7 cellular contexts compared by ENCODE assay signal in genomic region chr13:41007359-41008118, GRCh38. TPM values are rescaled to one million over a fixed set of nuclear protein-coding genes. Genes with fewer than 3 reads are reported as not detected.
DNase-seq lines count a peak whose midpoint lies in the region; ATAC-seq, FAIRE-seq and TF ChIP-seq lines count a peak whose summit lies in the region.

No MANE protein-coding gene starts in this region.

- H3K36me3 ChIP-seq in bronchial epithelial cell (ENCODE audit: control insufficient read depth, insufficient read depth, low read length) (no peaks in the 10 kb centered on the region), skeletal muscle satellite cell (ENCODE audit: insufficient read depth, low read length) (no peaks in the 10 kb centered on the region)

- H3K4me3 ChIP-seq in NB4 (ENCODE audit: low read depth, low read length) (peak overlapping the region; percentile 39), bronchial epithelial cell (ENCODE audit: low read depth, low read length) (no peak overlapping the region), skeletal muscle satellite cell (ENCODE audit: low read length) (no peak overlapping the region)

- TF ChIP-seq CTCF in NB4 (IDR thresholded peaks at IDR 0.05; ENCODE audit: low read depth, low read length): no peak
- no peak for TF ChIP-seq CTCF in bronchial epithelial cell (IDR thresholded peaks at IDR 0.05; ENCODE audit: insufficient read depth, low read length, severe bottlenecking)

- H3K27me3 ChIP-seq in bronchial epithelial cell (ENCODE audit: control insufficient read depth, insufficient read depth, low read length) (no peaks in the 10 kb centered on the region), skeletal muscle satellite cell (ENCODE audit: control insufficient read depth, insufficient read depth, low read length) (no peaks in the 10 kb centered on the region)

- no peak for FAIRE-seq in bronchial epithelial cell (lab: Jason Lieb, UNC)

- DNase-seq in NB4 (ENCODE audit: low read depth): peak; percentile 85
- peak; percentile 62 for DNase-seq in bronchial epithelial cell (ENCODE audit: low read depth)
- no peak for DNase-seq in DMS 273 (lab: John Stamatoyannopoulos, UW; ENCODE audit: unreplicated experiment)
- no peak for DNase-seq in NCI-H510A treated with DMSO at 0.1 percent for 48 hours (lab: John Stamatoyannopoulos, UW)

- peak overlapping the region; percentile 3 for H3K4me2 ChIP-seq in skeletal muscle satellite cell (ENCODE audit: low read length)

- H3K4me1 ChIP-seq in skeletal muscle satellite cell (ENCODE audit: control insufficient read depth, insufficient read depth, low read length): peaks cover 24% of the 10 kb centered on the region

- TF ChIP-seq POLR2A in NB4 (IDR thresholded peaks at IDR 0.05; ENCODE audit: extremely low read depth, insufficient read length): no peak

- ATAC-seq in GM19395 (IDR thresholded peaks at IDR 0.05; ENCODE audit: unreplicated experiment) (peak; percentile 42), GM21381 (IDR thresholded peaks at IDR 0.05; ENCODE audit: unreplicated experiment) (no peak)

- H3K9me3 ChIP-seq in skeletal muscle satellite cell (replicated peaks; ENCODE audit: low read length): no peaks in the 10 kb centered on the region

- no peak overlapping the region for H3K9ac ChIP-seq in skeletal muscle satellite cell (ENCODE audit: low read depth, low read length)

RNA-seq across cellular contexts. Expression of gene ELF1, which starts 11.6 kb away (rescaled TPM):
- total RNA-seq in bronchial epithelial cell: 57.7 and 71.3 TPM in 2 replicates
- 27.4 and 30.1 TPM in 2 replicates for total RNA-seq in skeletal muscle satellite cell (2012; rRNA removed)

RNA-seq across cellular contexts. Expression of gene WBP4, which starts 53.8 kb away (rescaled TPM):
- 6.8 and 10.1 TPM in 2 replicates for total RNA-seq in bronchial epithelial cell
- 3.5 and 5.1 TPM in 2 replicates for total RNA-seq in skeletal muscle satellite cell (2012; rRNA removed)

Comparison
In these comparisons a context has a peak if more than half of its experiments do, and no peak if none do; other contexts are left out.
1. DNase-seq: peak in NB4 (single experiment) and bronchial epithelial cell (single experiment); none in DMS 273 (single experiment) and NCI-H510A treated with DMSO at 0.1 percent for 48 hours (single experiment).